In genomic region chr1:120567626-120568025, GRCh38 we compare ENCODE assay signal across 6 cellular contexts.
DNase-seq lines count a peak whose midpoint lies in the region; ATAC-seq and TF ChIP-seq lines count a peak whose summit lies in the region.
"Not testable (repeated sequence)": the region's sequence is repeated elsewhere in the genome, so short reads cannot be mapped to it uniquely, and the experiment has no call there.

No MANE protein-coding gene starts in this region.

- ATAC-seq in PC-3 (peak; percentile 69), WTC11 (peak; percentile 82), foreskin keratinocyte (peak; percentile 49), sciatic nerve (peak; percentile 60), upper lobe of right lung (peak; percentile 71)

- H3K27me3 Mint-ChIP-seq in WTC11 (ENCODE audit: low read depth) = not testable (repeated sequence)

- H3K4me3 Mint-ChIP-seq in WTC11 = not testable (repeated sequence)

- H3K9me2 ChIP-seq in PC-3 (replicated peaks; ENCODE audit: low read length) = not testable (repeated sequence)

- not testable (repeated sequence) for H3K27me3 ChIP-seq in PC-3 (ENCODE audit: low read length); foreskin keratinocyte; upper lobe of right lung

- POLR2A ChIA-PET in PC-3 (lab: Charles Lee; ENCODE audit: unreplicated experiment); WTC11 (lab: Charles Lee): not testable (repeated sequence)

- not testable (repeated sequence) for H4K20me1 ChIP-seq in PC-3 (ENCODE audit: low read length)

- not testable (repeated sequence) for BruUV-seq in PC-3 (replicated peaks; lab: Mats Ljungman, UMichigan)

- not testable (repeated sequence) for H3K9me3 Mint-ChIP-seq in WTC11

- TF ChIP-seq CTCF in PC-3 (conservative IDR thresholded peaks at IDR 0.05; ENCODE audit: low read depth, low read length); WTC11 (IDR thresholded peaks at IDR 0.05); foreskin keratinocyte (conservative IDR thresholded peaks at IDR 0.05); upper lobe of right lung (IDR thresholded peaks at IDR 0.05): not testable (repeated sequence)

- H3K4me1 Mint-ChIP-seq in WTC11 = not testable (repeated sequence)

- WGBS in mesodermal cell (ENCODE audit: insufficient coverage in 2 of 2), 2 experiments = no CpG with 5 or more reads among the region's 3 CpGs

- not testable (repeated sequence) for H3K4me3 ChIP-seq in PC-3 (ENCODE audit: low read length); mesodermal cell (ENCODE audit: extremely low read depth, insufficient read depth, low read length, poor library complexity, severe bottlenecking); upper lobe of right lung

- not testable (repeated sequence) for H3K9me3 ChIP-seq in PC-3 (ENCODE audit: low read length); mesodermal cell (ENCODE audit: control insufficient read depth, low read length); upper lobe of right lung

- not testable (repeated sequence) for H2AFZ ChIP-seq in PC-3 (ENCODE audit: low read length)

- H3K27ac Mint-ChIP-seq in WTC11 = not testable (repeated sequence)

- not testable (repeated sequence) for H3K27ac ChIP-seq in PC-3 (ENCODE audit: low read length); foreskin keratinocyte; upper lobe of right lung
- H3K27ac ChIP-seq in mesodermal cell (ENCODE audit: low read depth, low read length, severe bottlenecking) = peak overlapping the region; percentile 57

- not testable (repeated sequence) for H3K36me3 ChIP-seq in PC-3 (ENCODE audit: low read depth, low read length); mesodermal cell (ENCODE audit: control insufficient read depth, insufficient read depth, low read length); upper lobe of right lung

- CTCF ChIA-PET in PC-3 (lab: Charles Lee); WTC11 (lab: Charles Lee): not testable (repeated sequence)

- DNase-seq in PC-3; WTC11 (ENCODE audit: low spot score); foreskin keratinocyte; sciatic nerve (ENCODE audit: low spot score); upper lobe of right lung: not testable (repeated sequence)

- not testable (repeated sequence) for H3F3A ChIP-seq in PC-3 (ENCODE audit: low read length, unreplicated experiment)

- not testable (repeated sequence) for H3K4me1 ChIP-seq in PC-3 (ENCODE audit: insufficient read depth, low read length); foreskin keratinocyte; mesodermal cell (ENCODE audit: control insufficient read depth, insufficient read depth, low read length, poor library complexity, severe bottlenecking); upper lobe of right lung

- H3K79me2 ChIP-seq in PC-3 (ENCODE audit: low read length) = not testable (repeated sequence)

- not testable (repeated sequence) for H3K36me3 Mint-ChIP-seq in WTC11

- intact Hi-C loops in PC-3 (cut with micrococcal nuclease); sciatic nerve (cut with DNase I); upper lobe of right lung (cut with DNase I): not testable (repeated sequence)

- not testable (repeated sequence) for H3K9ac ChIP-seq in PC-3 (ENCODE audit: low read length)

- H3K4me2 ChIP-seq in PC-3 (ENCODE audit: low read length) = not testable (repeated sequence)
